In the genomic region with DNA sequence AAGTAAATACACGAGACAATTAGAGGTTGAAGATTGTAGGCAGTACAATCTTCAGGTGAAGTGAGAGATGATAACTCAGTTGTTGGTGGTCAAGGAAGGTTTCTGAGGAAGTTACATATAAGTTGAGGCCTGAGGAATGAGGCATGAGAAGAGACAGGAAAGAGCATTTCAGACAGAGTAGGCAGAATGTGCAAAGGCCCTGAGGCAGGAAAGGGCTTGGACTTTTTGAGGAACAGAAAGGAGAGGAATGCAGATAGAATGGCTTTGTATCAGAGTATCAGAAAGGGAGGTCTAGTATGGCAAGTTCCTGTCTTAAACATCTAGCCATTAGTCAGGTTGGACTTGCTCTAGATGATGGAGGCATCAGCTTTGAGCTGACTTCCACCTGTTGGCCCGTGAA, we compare ENCODE assay signal across 36 cellular contexts.
"Had no signal": no experiment of that assay in that cellular context is flagged by ENCODE, and none has a peak within 500 bp of the region (broad histone marks: within the 10 kb centered on the region; RNA-seq: fewer than 3 reads in every experiment).

No MANE protein-coding gene starts in this region.

- H3K27ac Mint-ChIP-seq: activated B cell treated with CpG ODN at 0.5 μM for 24 hours; activated CD4-positive, alpha-beta memory T cell treated with anti-CD3 and anti-CD28 coated beads for 36 hours; activated CD4-positive, alpha-beta T cell treated with anti-CD3 and anti-CD28 coated beads, Interleukin-2, amount 10 ng/mL, durations not matched to agents 24 days and 14 days; activated CD8-positive, alpha-beta memory T cell treated with anti-CD3 and anti-CD28 coated beads, Interleukin-2, amount 10 ng/mL, durations not matched to agents 7 days and 5 days; activated CD8-positive, alpha-beta T cell treated with anti-CD3 and anti-CD28 coated beads, Interleukin-2, amount 10 ng/mL, durations not matched to agents 7 days and 5 days; activated naive CD4-positive, alpha-beta T cell treated with anti-CD3 and anti-CD28 coated beads for 36 hours; activated naive CD4-positive, alpha-beta T cell treated with anti-CD3 and anti-CD28 coated beads, Interleukin-2, amount 50 U/mL, for 24 hours; activated naive CD8-positive, alpha-beta T cell treated with anti-CD3 and anti-CD28 coated beads for 36 hours; activated naive CD8-positive, alpha-beta T cell treated with anti-CD3 and anti-CD28 coated beads, Interleukin-2, amount 50 U/mL, for 24 hours; activated T-helper 1 cell treated with anti-CD3 and anti-CD28 coated beads, Interleukin-12 subunit alpha, Interleukin-12 subunit beta, Interleukin-2, Interleukin-4 antibody, amounts not matched to agents 30 ng/mL and 10 ng/mL and 1 ng/mL, durations not matched to agents 14 hours and 24 hours and 36 hours; activated T-helper 2 cell treated with anti-CD3 and anti-CD28 coated beads, Interferon-gamma antibody, Interleukin-2, Interleukin-4, amounts not matched to agents 10 μg/mL and 5 μg/mL and 100 μg/mL, durations not matched to agents 14 hours and 24 hours and 36 hours; dendritic cell treated with granulocyte-macrophage colony-stimulating factor and Interleukin-4, amounts not matched to agents 40 ng/mL and 50 ng/mL, for 4 days; endodermal cell; T-helper 2 cell treated with Interferon-gamma antibody and Interleukin-4, amounts not matched to agents 5 μg/mL and 100 μg/mL, for 36 hours had no signal

- H3K27ac ChIP-seq: adrenal gland, ascending aorta, breast epithelium, coronary artery, dorsolateral prefrontal cortex, WERI-Rb-1 had no signal

- H3K4me3 Mint-ChIP-seq: activated B cell treated with CpG ODN at 0.5 μM for 24 hours; activated CD4-positive, alpha-beta memory T cell treated with anti-CD3 and anti-CD28 coated beads for 36 hours; activated CD4-positive, alpha-beta T cell treated with anti-CD3 and anti-CD28 coated beads, Interleukin-2, amount 10 ng/mL, durations not matched to agents 24 days and 14 days; activated CD8-positive, alpha-beta memory T cell treated with anti-CD3 and anti-CD28 coated beads, Interleukin-2, amount 10 ng/mL, durations not matched to agents 7 days and 5 days; activated CD8-positive, alpha-beta T cell treated with anti-CD3 and anti-CD28 coated beads, Interleukin-2, amount 10 ng/mL, durations not matched to agents 7 days and 5 days; activated naive CD4-positive, alpha-beta T cell treated with anti-CD3 and anti-CD28 coated beads for 36 hours; activated naive CD4-positive, alpha-beta T cell treated with anti-CD3 and anti-CD28 coated beads, Interleukin-2, amount 50 U/mL, for 24 hours; activated naive CD8-positive, alpha-beta T cell treated with anti-CD3 and anti-CD28 coated beads for 36 hours; activated naive CD8-positive, alpha-beta T cell treated with anti-CD3 and anti-CD28 coated beads, Interleukin-2, amount 50 U/mL, for 24 hours; activated T-helper 1 cell treated with anti-CD3 and anti-CD28 coated beads, Interleukin-12 subunit alpha, Interleukin-12 subunit beta, Interleukin-2, Interleukin-4 antibody, amounts not matched to agents 30 ng/mL and 10 ng/mL and 1 ng/mL, durations not matched to agents 14 hours and 24 hours and 36 hours; brain; central memory CD8-positive, alpha-beta T cell; dendritic cell treated with granulocyte-macrophage colony-stimulating factor and Interleukin-4, amounts not matched to agents 40 ng/mL and 50 ng/mL, for 4 days; endodermal cell; T-helper 17 cell; T-helper 2 cell treated with Interferon-gamma antibody and Interleukin-4, amounts not matched to agents 5 μg/mL and 100 μg/mL, for 36 hours had no signal

- H3K4me1 Mint-ChIP-seq: activated B cell treated with CpG ODN at 0.5 μM for 24 hours; activated CD4-positive, alpha-beta T cell treated with anti-CD3 and anti-CD28 coated beads, Interleukin-2, amount 10 ng/mL, durations not matched to agents 24 days and 14 days; activated CD8-positive, alpha-beta memory T cell treated with anti-CD3 and anti-CD28 coated beads, Interleukin-2, amount 10 ng/mL, durations not matched to agents 7 days and 5 days; activated naive CD8-positive, alpha-beta T cell treated with anti-CD3 and anti-CD28 coated beads, Interleukin-2, amount 50 U/mL, for 24 hours; central memory CD8-positive, alpha-beta T cell; T-helper 17 cell had no signal

- H3K27me3 ChIP-seq: ascending aorta, breast epithelium, dorsolateral prefrontal cortex had no signal

- H3K36me3 ChIP-seq: adrenal gland, ascending aorta, breast epithelium, WERI-Rb-1 had no signal

- DNase-seq: activated B cell treated with CpG ODN at 0.5 μM for 24 hours; activated CD4-positive, alpha-beta memory T cell treated with anti-CD3 and anti-CD28 coated beads for 36 hours; activated CD4-positive, alpha-beta T cell treated with anti-CD3 and anti-CD28 coated beads, Interleukin-2, amount 10 ng/mL, durations not matched to agents 24 days and 14 days; activated CD8-positive, alpha-beta memory T cell treated with anti-CD3 and anti-CD28 coated beads, Interleukin-2, amount 10 ng/mL, durations not matched to agents 7 days and 5 days; activated CD8-positive, alpha-beta memory T cell treated with anti-CD3 and anti-CD28 coated beads, Interleukin-2, amount 50 U/mL, for 4 hours; activated CD8-positive, alpha-beta T cell treated with anti-CD3 and anti-CD28 coated beads, Interleukin-2, amount 10 ng/mL, durations not matched to agents 7 days and 5 days; activated effector memory CD4-positive, alpha-beta T cell treated with anti-CD3 and anti-CD28 coated beads, Interleukin-2, amount 50 U/mL, for 16 hours; activated naive CD4-positive, alpha-beta T cell treated with anti-CD3 and anti-CD28 coated beads for 36 hours; activated naive CD8-positive, alpha-beta T cell treated with anti-CD3 and anti-CD28 coated beads for 36 hours; activated naive CD8-positive, alpha-beta T cell treated with anti-CD3 and anti-CD28 coated beads, Interleukin-2, amount 50 U/mL, for 24 hours; activated T-cell treated with anti-CD3 and anti-CD28 coated beads, Interleukin-2, amount 50 U/mL, for 1 hour; activated T-cell treated with anti-CD3 and anti-CD28 coated beads, Interleukin-2, amount 50 U/mL, for 48 hours; amygdala; dorsolateral prefrontal cortex; effector memory CD4-positive, alpha-beta T cell; endodermal cell; foreskin fibroblast; glutamatergic neuron; T-helper 1 cell; T-helper 17 cell; T1000; WERI-Rb-1 had no signal

- H3K9me3 Mint-ChIP-seq: activated CD4-positive, alpha-beta memory T cell treated with anti-CD3 and anti-CD28 coated beads for 36 hours; activated CD4-positive, alpha-beta T cell treated with anti-CD3 and anti-CD28 coated beads, Interleukin-2, amount 10 ng/mL, durations not matched to agents 24 days and 14 days; activated naive CD4-positive, alpha-beta T cell treated with anti-CD3 and anti-CD28 coated beads for 36 hours; activated naive CD4-positive, alpha-beta T cell treated with anti-CD3 and anti-CD28 coated beads, Interleukin-2, amount 50 U/mL, for 24 hours; activated naive CD8-positive, alpha-beta T cell treated with anti-CD3 and anti-CD28 coated beads, Interleukin-2, amount 50 U/mL, for 24 hours; activated T-helper 1 cell treated with anti-CD3 and anti-CD28 coated beads, Interleukin-12 subunit alpha, Interleukin-12 subunit beta, Interleukin-2, Interleukin-4 antibody, amounts not matched to agents 30 ng/mL and 10 ng/mL and 1 ng/mL, durations not matched to agents 14 hours and 24 hours and 36 hours; activated T-helper 2 cell treated with anti-CD3 and anti-CD28 coated beads, Interferon-gamma antibody, Interleukin-2, Interleukin-4, amounts not matched to agents 10 μg/mL and 5 μg/mL and 100 μg/mL, durations not matched to agents 14 hours and 24 hours and 36 hours; brain; central memory CD8-positive, alpha-beta T cell; dendritic cell treated with granulocyte-macrophage colony-stimulating factor and Interleukin-4, amounts not matched to agents 40 ng/mL and 50 ng/mL, for 4 days; endodermal cell; T-helper 2 cell treated with Interferon-gamma antibody and Interleukin-4, amounts not matched to agents 5 μg/mL and 100 μg/mL, for 36 hours had no signal

- H3K4me1 ChIP-seq: adrenal gland, breast epithelium had no signal

- FAIRE-seq: frontal cortex had no signal

- H3K9me3 ChIP-seq: adrenal gland, ascending aorta, breast epithelium had no signal

- H3K4me3 ChIP-seq: adrenal gland, ascending aorta, breast epithelium, coronary artery, dorsolateral prefrontal cortex had no signal

- H3K36me3 Mint-ChIP-seq: activated CD4-positive, alpha-beta memory T cell treated with anti-CD3 and anti-CD28 coated beads for 36 hours; activated CD8-positive, alpha-beta memory T cell treated with anti-CD3 and anti-CD28 coated beads, Interleukin-2, amount 10 ng/mL, durations not matched to agents 7 days and 5 days; activated naive CD4-positive, alpha-beta T cell treated with anti-CD3 and anti-CD28 coated beads, Interleukin-2, amount 50 U/mL, for 24 hours; activated naive CD8-positive, alpha-beta T cell treated with anti-CD3 and anti-CD28 coated beads for 36 hours; brain had no signal

- H3K27me3 Mint-ChIP-seq: activated B cell treated with CpG ODN at 0.5 μM for 24 hours; activated CD4-positive, alpha-beta memory T cell treated with anti-CD3 and anti-CD28 coated beads for 36 hours; activated CD8-positive, alpha-beta memory T cell treated with anti-CD3 and anti-CD28 coated beads, Interleukin-2, amount 10 ng/mL, durations not matched to agents 7 days and 5 days; activated naive CD4-positive, alpha-beta T cell treated with anti-CD3 and anti-CD28 coated beads, Interleukin-2, amount 50 U/mL, for 24 hours; activated naive CD8-positive, alpha-beta T cell treated with anti-CD3 and anti-CD28 coated beads for 36 hours; central memory CD8-positive, alpha-beta T cell; dendritic cell treated with granulocyte-macrophage colony-stimulating factor and Interleukin-4, amounts not matched to agents 40 ng/mL and 50 ng/mL, for 4 days had no signal

- ATAC-seq: activated CD4-positive, CD25-positive, alpha-beta regulatory T cell treated with anti-CD3 and anti-CD28 coated beads, Interleukin-2, amount 50 U/mL, for 24 hours; activated CD8-positive, alpha-beta memory T cell treated with anti-CD3 and anti-CD28 coated beads, Interleukin-2, amount 10 ng/mL, durations not matched to agents 7 days and 5 days; activated CD8-positive, alpha-beta T cell treated with anti-CD3 and anti-CD28 coated beads, Interleukin-2, amount 10 ng/mL, durations not matched to agents 7 days and 5 days; activated naive CD8-positive, alpha-beta T cell treated with anti-CD3 and anti-CD28 coated beads, Interleukin-2, amount 50 U/mL, for 24 hours; esophagus mucosa; T-helper 17 cell had no signal
